In the genomic region with DNA sequence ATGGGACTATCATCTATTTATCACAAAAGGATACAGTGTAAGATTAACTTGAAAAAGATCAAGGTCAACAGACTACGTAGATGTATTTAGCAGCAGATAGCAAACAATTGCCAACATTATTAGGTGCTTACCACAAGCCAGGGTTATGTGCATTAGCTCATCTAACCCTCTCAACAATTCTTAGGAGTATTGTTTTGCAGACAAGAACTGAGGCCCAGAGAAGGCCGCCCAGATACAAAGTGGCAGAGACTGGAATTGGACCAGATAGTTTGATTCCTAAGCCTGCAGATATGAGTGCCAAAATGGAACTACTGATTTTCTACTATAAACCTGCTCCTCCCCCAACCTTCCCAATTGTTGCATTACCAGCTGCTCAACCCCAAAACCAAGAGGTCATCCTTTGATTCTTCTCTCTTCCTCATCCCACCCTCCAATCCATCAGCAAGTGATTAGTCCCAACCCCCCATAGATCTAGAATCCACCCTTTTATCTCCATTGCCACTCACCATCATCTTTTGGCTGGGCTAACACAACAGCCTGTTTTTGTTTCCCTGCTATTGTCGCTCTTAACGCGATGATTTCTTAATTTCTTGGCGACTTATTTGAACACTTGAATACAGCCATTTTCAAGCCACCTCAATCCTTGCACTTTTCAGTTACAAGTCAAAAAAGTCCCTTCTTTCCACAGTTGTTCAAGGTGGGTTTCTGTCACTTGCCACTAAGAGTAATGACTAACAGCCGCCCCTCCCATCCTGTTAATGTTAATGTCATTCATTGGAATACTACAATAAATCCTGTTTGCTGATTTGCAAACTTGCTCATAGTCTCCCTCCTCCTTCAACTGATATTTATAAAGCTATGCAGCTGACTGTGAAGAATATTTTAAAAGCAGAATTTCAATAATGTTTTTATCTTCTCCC, we compare ENCODE assay signal across 10 cellular contexts. TPM values are rescaled to one million over a fixed set of nuclear protein-coding genes. Genes with fewer than 3 reads are reported as not detected.
DNase-seq lines count a peak whose midpoint lies in the region; ATAC-seq and TF ChIP-seq lines count a peak whose summit lies in the region.
"Had no signal": no experiment of that assay in that cellular context is flagged by ENCODE, and none has a peak within 500 bp of the region (broad histone marks: within the 10 kb centered on the region; RNA-seq: fewer than 3 reads in every experiment).

No MANE protein-coding gene starts in this region.

- H3K23ac ChIP-seq in trophoblast cell (ENCODE audit: low read length): peak overlapping the region; percentile 7

- ATAC-seq in GM18505 (IDR thresholded peaks at IDR 0.05; ENCODE audit: unreplicated experiment): no peak
- no peak for ATAC-seq in GM19463 (IDR thresholded peaks at IDR 0.05; ENCODE audit: unreplicated experiment)

- no peak overlapping the region for H4K12ac ChIP-seq in trophoblast cell (ENCODE audit: low read depth, low read length)

- H3K27me3 Mint-ChIP-seq in Calu3 (ENCODE audit: unreplicated experiment): no peaks in the 10 kb centered on the region
- no peaks in the 10 kb centered on the region for H3K27me3 Mint-ChIP-seq in dendritic cell treated with granulocyte-macrophage colony-stimulating factor and Interleukin-4, amounts not matched to agents 40 ng/mL and 50 ng/mL, for 4 days

- H3K9ac ChIP-seq in MM.1S (ENCODE audit: low read length) (no peak overlapping the region), trophoblast cell (ENCODE audit: low read length) (no peak overlapping the region)

- H2AFZ ChIP-seq in MM.1S (ENCODE audit: low read length) (no peak overlapping the region), trophoblast cell (ENCODE audit: insufficient read depth, low read length, poor library complexity) (no peak overlapping the region)

- H3K27me3 ChIP-seq in MM.1S (replicated peaks; ENCODE audit: insufficient read depth, low read length) (no peaks in the 10 kb centered on the region), trophoblast cell (ENCODE audit: insufficient read depth, low read length) (no peaks in the 10 kb centered on the region)

- no peak overlapping the region for H2AK5ac ChIP-seq in trophoblast cell (ENCODE audit: low read length)

- H3K9me3 Mint-ChIP-seq in Calu3 (ENCODE audit: low read depth, unreplicated experiment): no peaks in the 10 kb centered on the region
- H3K9me3 Mint-ChIP-seq in dendritic cell treated with granulocyte-macrophage colony-stimulating factor and Interleukin-4, amounts not matched to agents 40 ng/mL and 50 ng/mL, for 4 days: no peaks in the 10 kb centered on the region

- no peak for TF ChIP-seq CTCF in Calu3 (IDR thresholded peaks at IDR 0.05; ENCODE audit: unreplicated experiment)
- no peak for TF ChIP-seq CTCF in MM.1S (IDR thresholded peaks at IDR 0.05; ENCODE audit: low read length)

- H3K4me2 ChIP-seq in MM.1S (ENCODE audit: low read depth, low read length): peak overlapping the region; percentile 73
- H3K4me2 ChIP-seq in trophoblast cell (ENCODE audit: low read length): no peak overlapping the region

- H2BK5ac ChIP-seq in trophoblast cell (ENCODE audit: low read depth, low read length, poor library complexity): no peak overlapping the region

- H3K79me2 ChIP-seq in MM.1S (ENCODE audit: low read length) (peaks cover 75% of the 10 kb centered on the region), trophoblast cell (ENCODE audit: control insufficient read depth, insufficient read depth, low read length, poor library complexity) (peaks cover 9% of the 10 kb centered on the region)

- H3K36me3 Mint-ChIP-seq in Calu3 (ENCODE audit: insufficient read depth, unreplicated experiment): peaks cover 37% of the 10 kb centered on the region
- peaks cover 51% of the 10 kb centered on the region for H3K36me3 Mint-ChIP-seq in dendritic cell treated with granulocyte-macrophage colony-stimulating factor and Interleukin-4, amounts not matched to agents 40 ng/mL and 50 ng/mL, for 4 days (ENCODE audit: low read depth)

- H3K27ac ChIP-seq in MM.1S (ENCODE audit: low read length) (no peak overlapping the region), trophoblast cell (ENCODE audit: low read depth, low read length) (no peak overlapping the region)

- H3K4ac ChIP-seq in trophoblast cell (ENCODE audit: low read depth, low read length): peak overlapping the region; percentile 56

- H3K4me3 Mint-ChIP-seq in Calu3 (ENCODE audit: low read depth, unreplicated experiment): peak overlapping the region; percentile 96
- H3K4me3 Mint-ChIP-seq in dendritic cell treated with granulocyte-macrophage colony-stimulating factor and Interleukin-4, amounts not matched to agents 40 ng/mL and 50 ng/mL, for 4 days: peak overlapping the region; percentile 95

- intact Hi-C loops in Calu3 (cut with micrococcal nuclease; ENCODE audit: unreplicated experiment): loop anchor here (2.0 to 5.0 kb wide), 3 partner anchors 33 to 48 kb away; no protein-coding TSS in a partner anchor
- intact Hi-C loops in dendritic cell treated with granulocyte-macrophage colony-stimulating factor and Interleukin-4, amounts not matched to agents 40 ng/mL and 50 ng/mL, for 4 days (cut with micrococcal nuclease): loop anchor here (5.0 to 10.0 kb wide), 3 partner anchors 37 to 475 kb away; no protein-coding TSS in a partner anchor

- H3K9me2 ChIP-seq in MM.1S (replicated peaks; ENCODE audit: insufficient read depth, low read length): no peaks in the 10 kb centered on the region

- H3K14ac ChIP-seq in trophoblast cell (ENCODE audit: low read length): no peak overlapping the region

- 0 out of 2 replicates have a peak, but pooled peaks cover 2% of the 10 kb centered on the region for H4K20me1 ChIP-seq in MM.1S (ENCODE audit: insufficient read depth, low read length)

- no peak for TF ChIP-seq POLR2A in GM18505 (IDR thresholded peaks at IDR 0.05; ENCODE audit: borderline replicate concordance, extremely low read depth, insufficient read depth, insufficient read length)

- no peak overlapping the region for H4K91ac ChIP-seq in trophoblast cell (ENCODE audit: low read depth, low read length)

- H3K4me3 ChIP-seq in MM.1S (ENCODE audit: low read length) (peak overlapping the region; percentile 95; the same call in 1 of the 2 replicates), trophoblast cell (ENCODE audit: low read depth, low read length) (no peak overlapping the region)

- no CpG with 5 or more reads among the region's 7 CpGs for WGBS in trophoblast cell (ENCODE audit: extremely low coverage, insufficient coverage, insufficient read length)

- H2BK120ac ChIP-seq in trophoblast cell (ENCODE audit: insufficient read depth, low read length, poor library complexity): no peak overlapping the region

- H3K79me1 ChIP-seq in trophoblast cell (ENCODE audit: low read length): peaks cover 19% of the 10 kb centered on the region

- CTCF ChIA-PET in Calu3 (lab: Charles Lee): interaction anchor here (0.7 kb wide), 1 partner anchor 44 kb away, joined by 3 read pairs; no protein-coding TSS in a partner anchor

- H3K18ac ChIP-seq in trophoblast cell (ENCODE audit: low read length): no peak overlapping the region

- DNase-seq in Calu3: no peak
- DNase-seq in MM.1S: no peak
- DNase-seq in trophoblast cell: no peak
- DNase-seq in NCI-H1105 treated with DMSO at 0.1 percent for 48 hours (lab: John Stamatoyannopoulos, UW): no peak
- DNase-seq in NCI-H2107 (lab: John Stamatoyannopoulos, UW): no peak
- DNase-seq: KBM-7, SHP77 treated with DMSO at 0.1 percent for 48 hours had no signal

- peaks cover 39% of the 10 kb centered on the region for H3F3A ChIP-seq in MM.1S (ENCODE audit: insufficient read depth, low read length)

- no peak overlapping the region for H2BK12ac ChIP-seq in trophoblast cell (ENCODE audit: low read length)

- no TSS peak for BruUV-seq in Calu3 (replicated peaks; lab: Mats Ljungman, UMichigan)

- peak overlapping the region; percentile 36 for H3K27ac Mint-ChIP-seq in Calu3 (ENCODE audit: unreplicated experiment)
- no peak overlapping the region for H3K27ac Mint-ChIP-seq in dendritic cell treated with granulocyte-macrophage colony-stimulating factor and Interleukin-4, amounts not matched to agents 40 ng/mL and 50 ng/mL, for 4 days

- H3K4me1 Mint-ChIP-seq in Calu3 (ENCODE audit: low read depth, unreplicated experiment): peaks cover 24% of the 10 kb centered on the region
- H3K4me1 Mint-ChIP-seq in dendritic cell treated with granulocyte-macrophage colony-stimulating factor and Interleukin-4, amounts not matched to agents 40 ng/mL and 50 ng/mL, for 4 days (ENCODE audit: low read depth): peaks cover 53% of the 10 kb centered on the region

- H4K8ac ChIP-seq in trophoblast cell (ENCODE audit: low read depth, low read length): no peak overlapping the region

- peaks cover 56% of the 10 kb centered on the region for H3K4me1 ChIP-seq in MM.1S (ENCODE audit: low read length)
- H3K4me1 ChIP-seq in trophoblast cell (ENCODE audit: control insufficient read depth in 1 of 2, insufficient read depth in 2 of 2, low read length in 2 of 2): peaks cover 0 to 9% of the 10 kb centered on the region in 2 experiments

- H3K36me3 ChIP-seq in MM.1S (replicated peaks; ENCODE audit: insufficient read depth, low read length) (peaks cover 9% of the 10 kb centered on the region; the same call in 1 of the 2 replicates), trophoblast cell (ENCODE audit: control insufficient read depth in 1 of 2, insufficient read depth in 2 of 2, low read length in 2 of 2) (peaks cover 0 to 3% of the 10 kb centered on the region in 2 experiments)

- H3K9me3 ChIP-seq in MM.1S (replicated peaks; ENCODE audit: insufficient read depth, low read length): no peaks in the 10 kb centered on the region
- no peaks in the 10 kb centered on the region for H3K9me3 ChIP-seq in trophoblast cell (ENCODE audit: insufficient read depth, low read depth, low read length)

RNA-seq across cellular contexts. Expression of a gene that starts 2.7 kb away (rescaled TPM):
- 204 and 236 TPM in 2 replicates for total RNA-seq in Calu3 (2022)
- polyA plus RNA-seq in trophoblast cell (2013): 99.0 and 103 TPM in 2 replicates
